Comparison of ENCODE assay signal across 8 cellular contexts in genomic region chr1:228405200-228405978, GRCh38. TPM values are rescaled to one million over a fixed set of nuclear protein-coding genes. Genes with fewer than 3 reads are reported as not detected.
A peak's percentile ranks its signal among the peaks of the same experiment; 100 is the strongest.
DNase-seq lines count a peak whose midpoint lies in the region; ATAC-seq and TF ChIP-seq lines count a peak whose summit lies in the region.

No MANE protein-coding gene starts in this region.

- H3K9me3 ChIP-seq in OCI-LY7 (ENCODE audit: low read length) (no peaks in the 10 kb centered on the region), parathyroid adenoma (ENCODE audit: control insufficient read depth, low read length) (no peaks in the 10 kb centered on the region)

- H3K36me3 ChIP-seq in GM06990 (ENCODE audit: control insufficient read depth, insufficient read depth, low read length), result peaks cover 12% of the 10 kb centered on the region
- H3K36me3 ChIP-seq in OCI-LY7 (ENCODE audit: insufficient read depth, low read length), result peaks cover 49% of the 10 kb centered on the region
- no peaks in the 10 kb centered on the region for H3K36me3 ChIP-seq in parathyroid adenoma (ENCODE audit: control insufficient read depth, insufficient read depth, low read length)

- H3K4me3 ChIP-seq in GM06990 (replicated peaks; ENCODE audit: low read depth, low read length) (peak overlapping the region; percentile 90), OCI-LY7 (ENCODE audit: low read depth, low read length, poor library complexity, severe bottlenecking) (peak overlapping the region; percentile 100), parathyroid adenoma (ENCODE audit: low read depth, low read length) (peak overlapping the region; percentile 57)

- TF ChIP-seq CTCF in GM06990 (IDR thresholded peaks at IDR 0.05; ENCODE audit: insufficient read depth, low read length, poor library complexity, severe bottlenecking) (no peak), OCI-LY7 (conservative IDR thresholded peaks at IDR 0.05; ENCODE audit: low read length) (no peak), parathyroid adenoma (IDR thresholded peaks at IDR 0.05) (no peak), GM10266 (IDR thresholded peaks at IDR 0.05; ENCODE audit: control insufficient read depth, insufficient read depth, low read depth, missing control alignments) (no peak)

- no peaks in the 10 kb centered on the region for H3K27me3 ChIP-seq in GM06990 (replicated peaks; ENCODE audit: control insufficient read depth, insufficient read depth, low read length)
- H3K27me3 ChIP-seq in parathyroid adenoma (ENCODE audit: control insufficient read depth, insufficient read depth, low read length), result no peaks in the 10 kb centered on the region

- peak overlapping the region; percentile 6 for H3K27ac ChIP-seq in OCI-LY7 (ENCODE audit: low read depth, low read length, poor library complexity, severe bottlenecking)
- no peak overlapping the region for H3K27ac ChIP-seq in parathyroid adenoma

- intact Hi-C loops in OCI-LY7 (cut with micrococcal nuclease; ENCODE audit: unreplicated experiment), result loop anchor here (10.0 kb wide), 1 partner anchor 271 kb away; no protein-coding TSS in a partner anchor

- peaks cover 42% of the 10 kb centered on the region for H3K79me2 ChIP-seq in OCI-LY7 (ENCODE audit: insufficient read depth, low read depth, low read length)
- peaks cover 16% of the 10 kb centered on the region for H3K79me2 ChIP-seq in parathyroid adenoma

- no peak for DNase-seq in GM06990 (ENCODE audit: extremely low read depth, insufficient read length)
- DNase-seq in OCI-LY7 (ENCODE audit: low spot score), result peak; percentile 23
- peak; percentile 33 to 50 for DNase-seq in erythroblast (lab: John Stamatoyannopoulos, UW)
- no peak for DNase-seq in C1 segment of cervical spinal cord (lab: John Stamatoyannopoulos, UW)
- no peak for DNase-seq in GM10266 (ENCODE audit: extremely low spot score)
- no peak for DNase-seq in NCI-H1694 (lab: John Stamatoyannopoulos, UW)

- H3K9ac ChIP-seq in parathyroid adenoma, result no peak overlapping the region

- POLR2A ChIA-PET in OCI-LY7 (lab: Charles Lee), result interaction anchor here (0.6 to 2.2 kb wide), 4 partner anchors 16 to 223 kb away, joined by 4 to 13 read pairs (median 6); a partner anchor contains a TSS

- BruUV-seq in OCI-LY7 (replicated peaks; lab: Mats Ljungman, UMichigan), result no TSS peak

- no peak overlapping the region for H2AFZ ChIP-seq in OCI-LY7 (ENCODE audit: low read length)
- H2AFZ ChIP-seq in parathyroid adenoma, result no peak overlapping the region

- ATAC-seq in HG02870 (IDR thresholded peaks at IDR 0.05; ENCODE audit: unreplicated experiment), result no peak

- H3K4me1 ChIP-seq in OCI-LY7 (ENCODE audit: insufficient read depth, low read length, poor library complexity, severe bottlenecking) (peaks cover 22% of the 10 kb centered on the region), parathyroid adenoma (no peaks in the 10 kb centered on the region)

- H3K9me2 ChIP-seq in OCI-LY7 (ENCODE audit: insufficient read depth, low read length), result no peaks in the 10 kb centered on the region

- H4K20me1 ChIP-seq in OCI-LY7 (ENCODE audit: insufficient read depth, low read length), result peaks cover 15% of the 10 kb centered on the region

- H3K4me2 ChIP-seq in OCI-LY7 (ENCODE audit: low read length) (peak overlapping the region; percentile 94), parathyroid adenoma (ENCODE audit: low read length) (peak overlapping the region; percentile 76)

- CTCF ChIA-PET in OCI-LY7 (lab: Charles Lee; ENCODE audit: unreplicated experiment), result interaction anchor here (0.6 kb wide), 1 partner anchor 1828 kb away, joined by 4 read pairs; no protein-coding TSS in a partner anchor

- no peak for TF ChIP-seq POLR2A in erythroblast (IDR thresholded peaks at IDR 0.05; ENCODE audit: low read length)

RNA-seq across cellular contexts. Expression of gene TRIM11, which starts 1.2 kb away (rescaled TPM):
- 26.7 and 30.0 TPM in 2 replicates for total RNA-seq in OCI-LY7 (2014; rRNA removed; shearing (Covaris generic))
- 57.4 and 60.8 TPM in 2 replicates for total RNA-seq in OCI-LY7 (2022)

RNA-seq across cellular contexts. Expression of gene TRIM17, which starts 11.3 kb away (rescaled TPM):
- 0.13 TPM in 1 of 2 replicates, not detected in the other for total RNA-seq in OCI-LY7 (2014; rRNA removed; shearing (Covaris generic))
- not detected in 2 replicates for total RNA-seq in OCI-LY7 (2022)

Comparison
In these comparisons a context has a peak if more than half of its experiments do, and no peak if none do; other contexts are left out.
1. DNase-seq: peak in OCI-LY7 (single experiment) and erythroblast (2 of 2); none in GM06990 (single experiment), C1 segment of cervical spinal cord (0 of 14), GM10266 (single experiment) and NCI-H1694 (single experiment).
2. Peak in every context shown above with its lines, with median percentiles within 50 percentile points of each other: H3K4me3 ChIP-seq.